20 cellular contexts compared by ENCODE assay signal in the genomic region with DNA sequence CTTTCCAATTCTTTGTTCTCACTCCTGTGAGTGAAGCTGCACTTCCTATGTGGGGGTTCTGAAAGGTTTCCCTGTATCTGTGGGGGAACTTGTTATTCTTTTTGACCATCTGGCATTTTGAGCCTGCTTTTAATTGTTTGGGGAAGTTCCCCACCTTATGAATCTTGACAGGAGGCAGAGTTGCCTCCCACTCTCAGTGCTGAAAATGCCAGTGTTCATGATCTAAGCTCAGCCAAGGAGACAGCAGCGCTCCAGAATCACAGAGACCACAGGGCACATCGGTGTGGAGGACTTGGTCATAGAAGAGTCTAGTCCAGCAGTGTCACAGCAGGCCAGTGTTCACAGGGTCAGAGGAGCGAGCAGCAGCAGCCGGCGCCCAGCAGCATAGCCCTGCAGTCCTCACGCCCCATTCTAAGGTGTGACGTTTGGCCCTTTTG.
A peak's percentile ranks its signal among the peaks of the same experiment; 100 is the strongest.
DNase-seq lines count a peak whose midpoint lies in the region; ATAC-seq and TF ChIP-seq lines count a peak whose summit lies in the region.
"Had no signal": no experiment of that assay in that cellular context is flagged by ENCODE, and none has a peak within 500 bp of the region (broad histone marks: within the 10 kb centered on the region; RNA-seq: fewer than 3 reads in every experiment).

No MANE protein-coding gene starts in this region.

- H3K4me3 ChIP-seq in GM06990 (replicated peaks; ENCODE audit: low read depth, low read length) (peak overlapping the region; percentile 37), suprapubic skin (no peak overlapping the region)
- H3K4me3 ChIP-seq: tibial nerve had no signal

- POLR2A ChIA-PET in T-cell (lab: Charles Lee) = no interaction called here

- DNase-seq in GM06990 (ENCODE audit: extremely low read depth, insufficient read length) = peak; percentile 76
- DNase-seq in T-cell = no peak
- no peak for DNase-seq in natural killer cell
- no peak for DNase-seq in suprapubic skin (ENCODE audit: low spot score in 2 of 2)
- no peak for DNase-seq in activated CD4-positive, CD25-positive, alpha-beta regulatory T cell (lab: John Stamatoyannopoulos, UW)
- DNase-seq in sciatic nerve (ENCODE audit: low spot score) = no peak
- DNase-seq: activated CD4-positive, alpha-beta T cell treated with anti-CD3 and anti-CD28 coated beads, Interleukin-2, amount 50 U/mL, for 4 hours; activated naive CD4-positive, alpha-beta T cell; activated T-cell treated with anti-CD3 and anti-CD28 coated beads for 4 hours; aorta; Caco-2; EL; KG1; NCI-H1092 treated with DMSO at 0.1 percent for 48 hours; NCI-H510A treated with DMSO at 0.1 percent for 48 hours; stimulated activated CD4-positive, alpha-beta T cell treated with anti-CD3 and anti-CD28 coated beads, Interleukin-15, amount 100 ng/mL, for 24 hours had no signal

- H3K27me3 ChIP-seq in GM06990 (replicated peaks; ENCODE audit: control insufficient read depth, insufficient read depth, low read length) = no peaks in the 10 kb centered on the region
- H3K27me3 ChIP-seq in suprapubic skin = no peaks in the 10 kb centered on the region
- H3K27me3 ChIP-seq: tibial nerve had no signal

- no peaks in the 10 kb centered on the region for H3K27me3 Mint-ChIP-seq in T-cell
- no peaks in the 10 kb centered on the region for H3K27me3 Mint-ChIP-seq in natural killer cell (ENCODE audit: low read depth in 2 of 2)

- no peak for ATAC-seq in T-cell (replicated peaks in 1 of 4)
- no peak for ATAC-seq in natural killer cell
- ATAC-seq in HG02970 (IDR thresholded peaks at IDR 0.05; ENCODE audit: low FRiP score, unreplicated experiment) = no peak
- no peak for ATAC-seq in sciatic nerve

- 78% methylated on average over 7 of the region's 7 CpGs for WGBS in suprapubic skin

- H3K9me3 Mint-ChIP-seq in T-cell (no peaks in the 10 kb centered on the region), natural killer cell (no peaks in the 10 kb centered on the region)

- no peak for TF ChIP-seq EP300 in suprapubic skin (IDR thresholded peaks at IDR 0.05)

- CTCF ChIA-PET in T-cell (lab: Charles Lee) = no interaction called here

- TF ChIP-seq POLR2A in GM19099 (IDR thresholded peaks at IDR 0.05; ENCODE audit: extremely low read depth, insufficient read length, low read depth) = peak; percentile 52
- TF ChIP-seq POLR2A in suprapubic skin (IDR thresholded peaks at IDR 0.05) = no peak

- H3K36me3 Mint-ChIP-seq in T-cell = peaks cover 34% of the 10 kb centered on the region
- H3K36me3 Mint-ChIP-seq in natural killer cell = no peaks in the 10 kb centered on the region

- no peaks in the 10 kb centered on the region for H3K9me3 ChIP-seq in suprapubic skin
- H3K9me3 ChIP-seq: Caco-2, tibial nerve had no signal

- H3K36me3 ChIP-seq in GM06990 (ENCODE audit: control insufficient read depth, insufficient read depth, low read length) = no peaks in the 10 kb centered on the region
- H3K36me3 ChIP-seq in suprapubic skin = no peaks in the 10 kb centered on the region

- no peak for TF ChIP-seq CTCF in GM06990 (IDR thresholded peaks at IDR 0.05; ENCODE audit: insufficient read depth, low read length, poor library complexity, severe bottlenecking)
- TF ChIP-seq CTCF in natural killer cell (IDR thresholded peaks at IDR 0.05) = no peak
- no peak for TF ChIP-seq CTCF in suprapubic skin (IDR thresholded peaks at IDR 0.05)

- H3K4me1 ChIP-seq in suprapubic skin = peaks cover 2% of the 10 kb centered on the region
- H3K4me1 ChIP-seq: Caco-2, tibial nerve had no signal

- H3K4me3 Mint-ChIP-seq in T-cell (no peak overlapping the region), natural killer cell (no peak overlapping the region)

- intact Hi-C loops in natural killer cell (cut with micrococcal nuclease) = loop anchor here (5.0 to 10.0 kb wide), 2 partner anchors 666 to 1332 kb away; no protein-coding TSS in a partner anchor
- intact Hi-C loops in sciatic nerve (cut with DNase I) = no loop called here

- H3K27ac ChIP-seq in suprapubic skin = no peak overlapping the region
- H3K27ac ChIP-seq: VCaP had no signal

- H3K27ac Mint-ChIP-seq in T-cell (peak overlapping the region; percentile 28 to 39), natural killer cell (peak overlapping the region; percentile 9 to 36)

- H3K4me1 Mint-ChIP-seq in T-cell (peaks cover 20 to 54% (median 26%) of the 10 kb centered on the region in 3 donors), natural killer cell (peaks cover 32 to 33% of the 10 kb centered on the region in 2 donors)
